Comparison of ENCODE assay signal across 8 cellular contexts in the genomic region with DNA sequence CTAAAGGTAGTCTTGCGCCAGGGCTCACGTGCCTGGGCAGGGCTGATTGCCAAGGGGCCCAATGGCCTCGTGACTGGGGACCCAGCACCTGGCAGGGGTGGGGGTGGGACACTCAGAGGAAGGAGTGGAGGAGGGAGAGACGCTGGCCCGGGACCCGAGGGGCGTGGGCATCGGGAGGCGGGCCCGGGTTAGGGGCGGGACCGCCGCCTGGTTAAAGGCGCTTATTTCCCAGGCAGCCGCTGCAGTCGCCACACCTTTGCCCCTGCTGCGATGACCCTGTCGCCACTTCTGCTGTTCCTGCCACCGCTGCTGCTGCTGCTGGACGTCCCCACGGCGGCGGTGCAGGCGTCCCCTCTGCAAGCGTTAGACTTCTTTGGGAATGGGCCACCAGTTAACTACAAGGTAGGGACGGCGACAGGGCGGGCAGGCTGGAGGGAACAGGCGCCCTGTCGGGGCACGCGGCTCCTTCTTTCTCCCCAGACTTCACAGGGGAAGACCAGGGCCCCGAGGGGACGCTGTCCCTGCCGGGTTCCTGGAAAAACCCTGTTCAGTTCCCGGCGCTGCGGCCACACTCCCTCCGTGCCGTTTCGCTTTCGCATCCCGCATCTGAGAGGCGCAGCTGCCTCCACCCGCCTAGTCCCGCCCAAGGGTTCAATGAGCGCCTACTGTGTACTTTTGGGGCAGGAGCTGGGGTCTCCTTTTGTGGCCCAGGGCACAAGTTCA. TPM values are rescaled to one million over a fixed set of nuclear protein-coding genes. Genes with fewer than 3 reads are reported as not detected.
DNase-seq lines count a peak whose midpoint lies in the region; ATAC-seq, FAIRE-seq and TF ChIP-seq lines count a peak whose summit lies in the region.

A gene (plus strand): TSS at position 242 of the 723 bp plus-strand sequence. CDS start 29 bp downstream, at position 271.

- peak within 1 kb of the TSS; percentile 72 for H3K27ac Mint-ChIP-seq in activated CD4-positive, alpha-beta memory T cell treated with anti-CD3 and anti-CD28 coated beads for 36 hours

- ATAC-seq in HG02840 (IDR thresholded peaks at IDR 0.05; ENCODE audit: low FRiP score, unreplicated experiment): peak; percentile 45

- FAIRE-seq in endothelial cell of umbilical vein (lab: Jason Lieb, UNC): no peak

- H3K36me3 ChIP-seq in endothelial cell of umbilical vein (ENCODE audit: control insufficient read depth in 2 of 2, extremely low read depth in 1 of 2, insufficient read depth in 2 of 2, low read length in 2 of 2) (peaks cover under 1 to 5% of the 10 kb centered on the region in 2 experiments), mucosa of rectum (ENCODE audit: control insufficient read depth in 2 of 2, insufficient read depth in 2 of 2, low read length in 2 of 2) (peaks cover 0 to 14% of the 10 kb centered on the region in 2 donors)

- dilution Hi-C loops in endothelial cell of umbilical vein (cut with MboI; ENCODE audit: extremely low pct_ligation_motif_present, low sequenced_read_pairs): no loop called here

- H3K27me3 Mint-ChIP-seq in activated CD4-positive, alpha-beta memory T cell treated with anti-CD3 and anti-CD28 coated beads for 36 hours: no peaks in the 10 kb centered on the region

- H3K36me3 Mint-ChIP-seq in activated CD4-positive, alpha-beta memory T cell treated with anti-CD3 and anti-CD28 coated beads for 36 hours: peaks cover 13% of the 10 kb centered on the region

- H3K9ac ChIP-seq in endothelial cell of umbilical vein (replicated peaks; ENCODE audit: extremely low read depth, insufficient read depth, low read length) (no peak within 1 kb of the TSS), mucosa of rectum (ENCODE audit: low read depth in 1 of 2, low read length in 2 of 2) (peak within 1 kb of the TSS; percentile 68 to 81)

- no TSS peak for BruUV-seq in endothelial cell of umbilical vein (replicated peaks; lab: Mats Ljungman, UMichigan)

- H3K4me3 ChIP-seq in endothelial cell of umbilical vein (replicated peaks in 1 of 3; ENCODE audit: insufficient read depth in 1 of 3, low read depth in 1 of 3, low read length in 3 of 3) (peak within 1 kb of the TSS; percentile 30 to 59 (median 59)), mucosa of rectum (ENCODE audit: low read length in 2 of 2) (peak within 1 kb of the TSS; percentile 76 to 84)

- TF ChIP-seq CTCF in endothelial cell of umbilical vein (IDR thresholded peaks at IDR 0.05; ENCODE audit: extremely low read depth in 1 of 2, insufficient read depth in 1 of 2, low read depth in 1 of 2, low read length in 2 of 2): no peak

- peak within 1 kb of the TSS; percentile 94 for H2AFZ ChIP-seq in endothelial cell of umbilical vein (ENCODE audit: low read depth, low read length)

- H3K27me3 ChIP-seq in endothelial cell of umbilical vein (ENCODE audit: control insufficient read depth in 2 of 2, insufficient read depth in 2 of 2, low read length in 2 of 2) (peaks cover 0 to 2% of the 10 kb centered on the region in 2 experiments), mucosa of rectum (ENCODE audit: control insufficient read depth in 2 of 2, insufficient read depth in 2 of 2, low read length in 2 of 2) (no peaks in the 10 kb centered on the region)

- no peak for TF ChIP-seq POLR2A in endothelial cell of umbilical vein (IDR thresholded peaks at IDR 0.05; ENCODE audit: low read depth, low read length)

- H3K9me3 Mint-ChIP-seq in activated CD4-positive, alpha-beta memory T cell treated with anti-CD3 and anti-CD28 coated beads for 36 hours: no peaks in the 10 kb centered on the region

- peaks cover 3% of the 10 kb centered on the region for H3K4me1 ChIP-seq in endothelial cell of umbilical vein (ENCODE audit: control insufficient read depth, extremely low read depth, insufficient read depth, low read length)
- H3K4me1 ChIP-seq in mucosa of rectum (ENCODE audit: control insufficient read depth in 2 of 2, insufficient read depth in 2 of 2, low read length in 2 of 2): peaks cover 10 to 15% of the 10 kb centered on the region in 2 donors

- H3K27ac ChIP-seq in endothelial cell of umbilical vein (ENCODE audit: insufficient read depth, low read depth, low read length) (no peak within 1 kb of the TSS), mucosa of rectum (ENCODE audit: low read depth in 2 of 2, low read length in 2 of 2) (peak within 1 kb of the TSS; percentile 69 to 78), temporal lobe (ENCODE audit: low read depth, low read length) (peak within 1 kb of the TSS; percentile 37)

- H4K20me1 ChIP-seq in endothelial cell of umbilical vein (replicated peaks; ENCODE audit: control insufficient read depth, extremely low read depth, insufficient read depth, low read length): no peaks in the 10 kb centered on the region

- H3K9me3 ChIP-seq in endothelial cell of umbilical vein (replicated peaks; ENCODE audit: control insufficient read depth, insufficient read depth, low read length) (no peaks in the 10 kb centered on the region), mucosa of rectum (ENCODE audit: control insufficient read depth in 2 of 2, low read length in 2 of 2) (no peaks in the 10 kb centered on the region)

- DNase-seq in NK-92 treated with Interleukin-12 subunit alpha and Interleukin-12 subunit beta, amount 100 ng/mL, for 24 hours (lab: John Stamatoyannopoulos, UW): peak; percentile 57
- DNase-seq in NK-92 (lab: John Stamatoyannopoulos, UW; ENCODE audit: unreplicated experiment) (no peak), NCI-H2196 treated with DMSO at 0.1 percent for 48 hours (lab: John Stamatoyannopoulos, UW; ENCODE audit: unreplicated experiment) (peak; percentile 77), endothelial cell of umbilical vein (ENCODE audit: low read depth, low spot score) (peak; percentile 37)
- DNase-seq in activated CD4-positive, alpha-beta memory T cell treated with anti-CD3 and anti-CD28 coated beads for 36 hours: peak; percentile 77

- CTCF ChIA-PET in activated CD4-positive, alpha-beta memory T cell treated with anti-CD3 and anti-CD28 coated beads for 36 hours (lab: Charles Lee): interaction anchor here (0.8 to 2.1 kb wide), 7 partner anchors 8 to 238 kb away, joined by 3 to 6 read pairs (median 4); no protein-coding TSS in a partner anchor
- CTCF ChIA-PET in endothelial cell of umbilical vein (lab: Charles Lee): interaction anchor here (0.9 to 1.5 kb wide), 2 partner anchors 10 to 60 kb away, joined by 3 to 14 read pairs; no protein-coding TSS in a partner anchor

- no peaks in the 10 kb centered on the region for H3K79me2 ChIP-seq in endothelial cell of umbilical vein (ENCODE audit: control insufficient read depth, insufficient read depth, low read length)

- intact Hi-C loops in activated CD4-positive, alpha-beta memory T cell treated with anti-CD3 and anti-CD28 coated beads for 36 hours (cut with micrococcal nuclease): loop anchor here (2.0 kb wide), 1 partner anchor 19 kb away; a partner anchor contains a TSS
- intact Hi-C loops in endothelial cell of umbilical vein (cut with micrococcal nuclease): no loop called here

- peak within 1 kb of the TSS; percentile 83 for H3K4me3 Mint-ChIP-seq in activated CD4-positive, alpha-beta memory T cell treated with anti-CD3 and anti-CD28 coated beads for 36 hours

- POLR2A ChIA-PET in activated CD4-positive, alpha-beta memory T cell treated with anti-CD3 and anti-CD28 coated beads for 36 hours (lab: Charles Lee): interaction anchor here (0.7 kb wide), 1 partner anchor 86 kb away, joined by 3 read pairs; no protein-coding TSS in a partner anchor
- POLR2A ChIA-PET in endothelial cell of umbilical vein (lab: Charles Lee): no interaction called here

- peaks cover 9% of the 10 kb centered on the region for H3K4me1 Mint-ChIP-seq in activated CD4-positive, alpha-beta memory T cell treated with anti-CD3 and anti-CD28 coated beads for 36 hours (ENCODE audit: low read depth)

- H3K4me2 ChIP-seq in endothelial cell of umbilical vein (ENCODE audit: insufficient read depth, low read length): peak within 1 kb of the TSS; percentile 66

- H3K9me1 ChIP-seq in endothelial cell of umbilical vein (replicated peaks; ENCODE audit: control insufficient read depth, extremely low read depth, insufficient read depth, low read length): no peaks in the 10 kb centered on the region

TF ChIP-seq in endothelial cell of umbilical vein, 7 proteins besides CTCF, POLR2A, EP300 and RAD21:
- no peak for TF ChIP-seq EZH2 (IDR thresholded peaks at IDR 0.05; ENCODE audit: borderline replicate concordance, low read depth, low read length, severe bottlenecking)
- TF ChIP-seq, protein P1, sequence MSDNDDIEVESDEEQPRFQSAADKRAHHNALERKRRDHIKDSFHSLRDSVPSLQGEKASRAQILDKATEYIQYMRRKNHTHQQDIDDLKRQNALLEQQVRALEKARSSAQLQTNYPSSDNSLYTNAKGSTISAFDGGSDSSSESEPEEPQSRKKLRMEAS (IDR thresholded peaks at IDR 0.05; ENCODE audit: insufficient read depth, insufficient read length): no peak
- TF ChIP-seq FOS (IDR thresholded peaks at IDR 0.05; ENCODE audit: borderline replicate concordance, insufficient read depth, low read length): no peak
- no peak for TF ChIP-seq GATA2 (IDR thresholded peaks at IDR 0.05; ENCODE audit: insufficient read depth, insufficient read length, low read depth, low read length)
- no peak for TF ChIP-seq MYC (IDR thresholded peaks at IDR 0.05; ENCODE audit: low read depth, low read length)
- no peak for TF ChIP-seq POLR2AphosphoS5 (IDR thresholded peaks at IDR 0.05; ENCODE audit: insufficient read depth, low read depth, low read length)
- no peak for TF ChIP-seq JUN (IDR thresholded peaks at IDR 0.05; ENCODE audit: borderline replicate concordance, insufficient read depth, insufficient read length, low read depth)

RNA-seq across cellular contexts. Expression of the gene that starts here (rescaled TPM):
- total RNA-seq in activated CD4-positive, alpha-beta memory T cell treated with anti-CD3 and anti-CD28 coated beads for 36 hours: 10 to 100 TPM; 23.7 to 26.9 TPM
- 0.74 and 1.1 TPM in 2 replicates for total RNA-seq in endothelial cell of umbilical vein
- 1.6 and 2.1 TPM in 2 replicates for polyA plus RNA-seq in endothelial cell of umbilical vein
- polyA plus RNA-seq in endothelial cell of umbilical vein (2011; cell fraction: cytosol; rRNA removed): 1.1 and 1.6 TPM in 2 replicates
- polyA plus RNA-seq in endothelial cell of umbilical vein (2011; cell fraction: nucleus; rRNA removed): 1.2 TPM in 1 of 2 replicates, not detected in the other
- 0.38 and 0.96 TPM in 2 replicates for polyA plus RNA-seq in endothelial cell of umbilical vein (2012)
- 0.45 TPM in 1 of 2 replicates, not detected in the other for polyA minus RNA-seq in endothelial cell of umbilical vein
- 135 TPM for polyA minus RNA-seq in endothelial cell of umbilical vein (2011; cell fraction: cytosol; rRNA and poly(A)+ RNA removed)
- not detected in 2 replicates for polyA minus RNA-seq in endothelial cell of umbilical vein (2011; cell fraction: nucleus; rRNA and poly(A)+ RNA removed)
- under 0.01 TPM for total RNA-seq in temporal lobe

Comparison
In these comparisons a context has a peak if more than half of its experiments do, and no peak if none do; other contexts are left out.
1. RNA of the gene that starts here (total RNA-seq): 23.7 to 26.9 TPM in activated CD4-positive, alpha-beta memory T cell treated with anti-CD3 and anti-CD28 coated beads for 36 hours; 0.74 to 1.1 TPM in endothelial cell of umbilical vein and under 0.01 TPM in temporal lobe (single experiment); every median in the first group is over 10 times any median in the second.